In genomic region chrX:33062016-33062415, GRCh38 we compare ENCODE assay signal across 33 cellular contexts.
"Had no signal": no experiment of that assay in that cellular context is flagged by ENCODE, and none has a peak within 500 bp of the region (broad histone marks: within the 10 kb centered on the region; RNA-seq: fewer than 3 reads in every experiment).

No MANE protein-coding gene starts in this region.

- H3K36me3 ChIP-seq: ascending aorta, breast epithelium, Peyer's patch, WERI-Rb-1 had no signal

- H3K27ac Mint-ChIP-seq: activated CD4-positive, alpha-beta T cell treated with anti-CD3 and anti-CD28 coated beads, Interleukin-2, amount 10 ng/mL, durations not matched to agents 24 days and 14 days; activated CD8-positive, alpha-beta T cell treated with anti-CD3 and anti-CD28 coated beads, Interleukin-2, amount 10 ng/mL, durations not matched to agents 7 days and 5 days; activated naive CD4-positive, alpha-beta T cell treated with anti-CD3 and anti-CD28 coated beads, Interleukin-2, amount 50 U/mL, for 24 hours; activated naive CD8-positive, alpha-beta T cell treated with anti-CD3 and anti-CD28 coated beads, Interleukin-2, amount 10 ng/mL, durations not matched to agents 7 days and 5 days; activated T-cell treated with anti-CD3 and anti-CD28 coated beads, Interleukin-2, amount 50 U/mL, for 24 hours; activated T-helper 2 cell treated with anti-CD3 and anti-CD28 coated beads, Interferon-gamma antibody, Interleukin-2, Interleukin-4, amounts not matched to agents 10 μg/mL and 5 μg/mL and 100 μg/mL, durations not matched to agents 14 hours and 24 hours and 36 hours had no signal

- DNase-seq: activated CD4-positive, alpha-beta T cell treated with anti-CD3 and anti-CD28 coated beads, Interleukin-2, amount 10 ng/mL, durations not matched to agents 24 days and 14 days; activated CD4-positive, alpha-beta T cell treated with anti-CD3 and anti-CD28 coated beads, Interleukin-2, amount 50 U/mL, for 4 hours; activated CD8-positive, alpha-beta T cell treated with anti-CD3 and anti-CD28 coated beads, Interleukin-2, amount 10 ng/mL, durations not matched to agents 7 days and 5 days; activated gamma-delta T cell; activated naive CD4-positive, alpha-beta T cell treated with Interleukin-2 at 50 U/mL for 16 hours; activated naive CD8-positive, alpha-beta T cell treated with anti-CD3 and anti-CD28 coated beads, Interleukin-2, amount 10 ng/mL, durations not matched to agents 7 days and 5 days; activated T-cell treated with anti-CD3 and anti-CD28 coated beads, Interleukin-2, amount 50 U/mL, for 24 hours; amygdala; body of pancreas; MM.1S; MV-4-11; NCI-H1092; NCI-H1436 treated with DMSO at 0.1 percent for 48 hours; NCI-H1694 treated with DMSO at 0.1 percent for 48 hours; NCI-H2029; NCI-H345; NCI-H524 treated with DMSO at 0.1 percent for 48 hours; NK-92 treated with Interleukin-12 subunit alpha and Interleukin-12 subunit beta, amount 100 ng/mL, for 24 hours; PC-3; Peyer's patch; SIG-M5; SW 1271; T-helper 1 cell; T-helper 2 cell; T-helper 9 cell; WERI-Rb-1 had no signal

- H3K36me3 Mint-ChIP-seq: activated naive CD4-positive, alpha-beta T cell treated with anti-CD3 and anti-CD28 coated beads, Interleukin-2, amount 50 U/mL, for 24 hours; activated naive CD8-positive, alpha-beta T cell treated with anti-CD3 and anti-CD28 coated beads, Interleukin-2, amount 10 ng/mL, durations not matched to agents 7 days and 5 days had no signal

- H3K27me3 ChIP-seq: ascending aorta, body of pancreas, Peyer's patch had no signal

- H3K4me3 ChIP-seq: ascending aorta, body of pancreas, breast epithelium, Peyer's patch had no signal

- H3K4me1 ChIP-seq: ascending aorta, body of pancreas, breast epithelium, Peyer's patch had no signal

- H3K4me1 Mint-ChIP-seq: activated CD4-positive, alpha-beta T cell treated with anti-CD3 and anti-CD28 coated beads, Interleukin-2, amount 10 ng/mL, durations not matched to agents 24 days and 14 days; activated naive CD4-positive, alpha-beta T cell treated with anti-CD3 and anti-CD28 coated beads, Interleukin-2, amount 50 U/mL, for 24 hours; activated naive CD8-positive, alpha-beta T cell treated with anti-CD3 and anti-CD28 coated beads, Interleukin-2, amount 10 ng/mL, durations not matched to agents 7 days and 5 days had no signal

- H3K27ac ChIP-seq: ascending aorta, body of pancreas, KMS-11, Peyer's patch, RWPE1, WERI-Rb-1 had no signal

- H3K27me3 Mint-ChIP-seq: activated CD4-positive, alpha-beta T cell treated with anti-CD3 and anti-CD28 coated beads, Interleukin-2, amount 10 ng/mL, durations not matched to agents 24 days and 14 days; activated naive CD4-positive, alpha-beta T cell treated with anti-CD3 and anti-CD28 coated beads, Interleukin-2, amount 50 U/mL, for 24 hours; activated naive CD8-positive, alpha-beta T cell treated with anti-CD3 and anti-CD28 coated beads, Interleukin-2, amount 10 ng/mL, durations not matched to agents 7 days and 5 days had no signal

- H3K9me3 Mint-ChIP-seq: activated CD4-positive, alpha-beta T cell treated with anti-CD3 and anti-CD28 coated beads, Interleukin-2, amount 10 ng/mL, durations not matched to agents 24 days and 14 days; activated naive CD4-positive, alpha-beta T cell treated with anti-CD3 and anti-CD28 coated beads, Interleukin-2, amount 50 U/mL, for 24 hours; activated naive CD8-positive, alpha-beta T cell treated with anti-CD3 and anti-CD28 coated beads, Interleukin-2, amount 10 ng/mL, durations not matched to agents 7 days and 5 days; activated T-cell treated with anti-CD3 and anti-CD28 coated beads, Interleukin-2, amount 50 U/mL, for 24 hours; activated T-helper 2 cell treated with anti-CD3 and anti-CD28 coated beads, Interferon-gamma antibody, Interleukin-2, Interleukin-4, amounts not matched to agents 10 μg/mL and 5 μg/mL and 100 μg/mL, durations not matched to agents 14 hours and 24 hours and 36 hours had no signal

- ATAC-seq: activated CD8-positive, alpha-beta T cell treated with anti-CD3 and anti-CD28 coated beads, Interleukin-2, amount 10 ng/mL, durations not matched to agents 7 days and 5 days; body of pancreas; PC-3; Right ventricle myocardium inferior had no signal

- H3K4me3 Mint-ChIP-seq: activated CD4-positive, alpha-beta T cell treated with anti-CD3 and anti-CD28 coated beads, Interleukin-2, amount 10 ng/mL, durations not matched to agents 24 days and 14 days; activated CD8-positive, alpha-beta T cell treated with anti-CD3 and anti-CD28 coated beads, Interleukin-2, amount 10 ng/mL, durations not matched to agents 7 days and 5 days; activated naive CD4-positive, alpha-beta T cell treated with anti-CD3 and anti-CD28 coated beads, Interleukin-2, amount 50 U/mL, for 24 hours; activated naive CD8-positive, alpha-beta T cell treated with anti-CD3 and anti-CD28 coated beads, Interleukin-2, amount 10 ng/mL, durations not matched to agents 7 days and 5 days; activated T-cell treated with anti-CD3 and anti-CD28 coated beads, Interleukin-2, amount 50 U/mL, for 24 hours had no signal

- H3K9me3 ChIP-seq: ascending aorta, body of pancreas, breast epithelium, Peyer's patch had no signal
